ENCODE assay signal across 1 cellular context in genomic region chr6:31710490-31711219, GRCh38.
TF ChIP-seq lines count a peak whose summit lies in the region.

No MANE protein-coding gene starts in this region.

TF ChIP-seq in endothelial cell of umbilical vein, 7 proteins besides CTCF, POLR2A, EP300 and RAD21:
- TF ChIP-seq MAX (IDR thresholded peaks at IDR 0.05; ENCODE audit: insufficient read depth, insufficient read length), result no peak
- no peak for TF ChIP-seq GATA2 (IDR thresholded peaks at IDR 0.05; ENCODE audit: insufficient read depth, insufficient read length, low read depth, low read length)
- TF ChIP-seq POLR2AphosphoS5 (IDR thresholded peaks at IDR 0.05; ENCODE audit: insufficient read depth, low read depth, low read length), result no peak
- no peak for TF ChIP-seq MYC (IDR thresholded peaks at IDR 0.05; ENCODE audit: low read depth, low read length)
- no peak for TF ChIP-seq FOS (IDR thresholded peaks at IDR 0.05; ENCODE audit: borderline replicate concordance, insufficient read depth, low read length)
- no peak for TF ChIP-seq JUN (IDR thresholded peaks at IDR 0.05; ENCODE audit: borderline replicate concordance, insufficient read depth, insufficient read length, low read depth)
- no peak for TF ChIP-seq EZH2 (IDR thresholded peaks at IDR 0.05; ENCODE audit: borderline replicate concordance, low read depth, low read length, severe bottlenecking)
